Comparison of ENCODE assay signal across 1 cellular context in the genomic region with DNA sequence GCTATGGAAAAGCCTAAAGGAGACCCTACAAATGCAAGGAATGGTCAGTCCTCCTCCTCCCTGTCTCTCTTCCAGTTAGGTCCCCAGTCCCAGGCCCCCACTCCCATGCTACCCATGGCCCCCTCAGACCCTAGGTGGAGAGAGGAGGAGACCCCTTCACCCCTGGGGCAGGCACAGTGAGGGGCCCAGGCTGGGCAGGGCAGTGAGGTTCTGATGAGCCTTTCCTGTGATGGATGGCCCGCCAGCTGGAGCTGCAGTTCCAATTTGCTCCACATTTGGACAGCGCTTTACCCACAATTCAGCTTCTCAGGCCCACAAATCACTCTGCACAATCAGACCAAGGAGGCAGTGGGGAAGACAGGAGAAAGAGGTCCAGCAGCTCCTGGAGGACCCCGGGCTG.
TF ChIP-seq lines count a peak whose summit lies in the region.

No MANE protein-coding gene starts in this region.

TF ChIP-seq in HCT116, 20 proteins besides CTCF, POLR2A, EP300 and RAD21:
- TF ChIP-seq SRF (IDR thresholded peaks at IDR 0.05; ENCODE audit: low read depth) = no peak
- TF ChIP-seq YY1 (IDR thresholded peaks at IDR 0.05; ENCODE audit: extremely low read depth, insufficient replicate concordance, low read depth, low read length) = no peak
